1 cellular context compared by ENCODE assay signal in genomic region chr6:99393366-99393697, GRCh38.
TF ChIP-seq lines count a peak whose summit lies in the region.

No MANE protein-coding gene starts in this region.

TF ChIP-seq in K562, 482 proteins besides CTCF, POLR2A, EP300 and RAD21 (continued from another document):
- TF ChIP-seq ZNF592 (IDR thresholded peaks at IDR 0.05), result 0 out of 2 replicates have a peak, but pooled peaks have one; percentile 23
- no peak for TF ChIP-seq CREB3L1 (IDR thresholded peaks at IDR 0.05; ENCODE audit: borderline replicate concordance, low read depth)
- TF ChIP-seq TRIM28 (IDR thresholded peaks at IDR 0.05), result no peak
- TF ChIP-seq DDX20 (tag; IDR thresholded peaks at IDR 0.05; ENCODE audit: low read depth), result no peak
- no peak for TF ChIP-seq TCFL5 (CRISPR knock-in tag; conservative IDR thresholded peaks at IDR 0.05)
- TF ChIP-seq RBM25 (IDR thresholded peaks at IDR 0.05; ENCODE audit: low read depth, low read length, severe bottlenecking), result no peak
